In the genomic region with DNA sequence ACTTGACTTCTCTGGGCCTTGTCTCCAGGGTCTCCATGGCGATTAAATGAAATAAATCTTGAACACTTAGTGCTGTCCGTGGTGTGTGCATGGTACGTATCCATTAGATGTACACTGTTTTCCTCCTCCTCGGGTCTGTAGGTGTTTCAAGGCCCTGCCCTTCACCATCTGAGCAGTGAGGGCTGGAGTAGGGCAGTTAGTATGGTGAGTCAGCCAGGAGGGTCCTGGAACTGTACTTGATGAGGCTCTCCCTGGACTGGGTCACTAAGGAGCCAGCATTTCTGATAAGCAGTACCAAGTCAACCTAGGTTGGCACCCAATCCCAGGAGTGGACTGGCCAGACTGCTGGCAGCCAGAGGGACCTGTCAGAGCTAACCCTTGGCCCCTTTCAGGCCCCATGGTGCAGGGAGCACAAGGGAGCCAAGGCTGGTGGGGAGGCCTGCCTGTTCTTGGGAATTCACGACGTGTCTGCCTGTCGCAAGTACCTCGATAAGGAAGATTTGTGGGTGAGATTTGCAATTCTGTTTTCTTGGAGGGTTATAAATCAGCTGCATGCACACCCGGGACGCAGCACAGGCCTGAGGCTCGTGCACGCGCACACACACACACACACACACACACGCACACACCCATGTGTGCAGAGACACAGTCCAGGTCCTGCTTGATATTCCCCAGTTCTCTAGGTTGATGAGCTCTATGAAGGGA, we compare ENCODE assay signal across 9 cellular contexts.
DNase-seq lines count a peak whose midpoint lies in the region; ATAC-seq and TF ChIP-seq lines count a peak whose summit lies in the region.
"Had no signal": no experiment of that assay in that cellular context is flagged by ENCODE, and none has a peak within 500 bp of the region (broad histone marks: within the 10 kb centered on the region; RNA-seq: fewer than 3 reads in every experiment).

No MANE protein-coding gene starts in this region.

- H3K27ac Mint-ChIP-seq in endodermal cell = peak overlapping the region; percentile 69
- H3K27ac Mint-ChIP-seq in type B pancreatic cell = peak overlapping the region; percentile 91
- H3K27ac Mint-ChIP-seq in activated CD8-positive, alpha-beta T cell treated with anti-CD3 and anti-CD28 coated beads, Interleukin-2, amount 10 ng/mL, durations not matched to agents 7 days and 5 days = no peak overlapping the region
- H3K27ac Mint-ChIP-seq in immature natural killer cell = no peak overlapping the region
- H3K27ac Mint-ChIP-seq: natural killer cell had no signal

- H3K36me3 ChIP-seq in endodermal cell (ENCODE audit: control insufficient read depth, insufficient read depth, low read length) (peaks cover 33% of the 10 kb centered on the region), mesodermal cell (ENCODE audit: control insufficient read depth, insufficient read depth, low read length) (peaks cover 49% of the 10 kb centered on the region)

- peaks cover 27% of the 10 kb centered on the region for H3K4me1 Mint-ChIP-seq in endodermal cell
- peaks cover 69% of the 10 kb centered on the region for H3K4me1 Mint-ChIP-seq in type B pancreatic cell (ENCODE audit: unreplicated experiment)
- H3K4me1 Mint-ChIP-seq in activated CD8-positive, alpha-beta T cell treated with anti-CD3 and anti-CD28 coated beads, Interleukin-2, amount 10 ng/mL, durations not matched to agents 7 days and 5 days (ENCODE audit: low read depth) = no peaks in the 10 kb centered on the region
- peaks cover 8 to 17% of the 10 kb centered on the region in 2 donors for H3K4me1 Mint-ChIP-seq in immature natural killer cell

- TF ChIP-seq CTCF in endodermal cell (conservative IDR thresholded peaks at IDR 0.05) (no peak), type B pancreatic cell (conservative IDR thresholded peaks at IDR 0.05) (no peak)

- no peak overlapping the region for H3K27ac ChIP-seq in endodermal cell (ENCODE audit: low read depth, low read length)
- H3K27ac ChIP-seq in mesodermal cell (ENCODE audit: low read depth, low read length, severe bottlenecking) = peak overlapping the region; percentile 97

- H3K36me3 Mint-ChIP-seq in endodermal cell (ENCODE audit: low read depth) (peaks cover 19% of the 10 kb centered on the region), type B pancreatic cell (peaks cover 6% of the 10 kb centered on the region), immature natural killer cell (peaks cover 0 to 3% (median 0%) of the 10 kb centered on the region in 3 donors)
- H3K36me3 Mint-ChIP-seq in activated CD8-positive, alpha-beta T cell treated with anti-CD3 and anti-CD28 coated beads, Interleukin-2, amount 10 ng/mL, durations not matched to agents 7 days and 5 days (ENCODE audit: low read depth) = no peaks in the 10 kb centered on the region
- H3K36me3 Mint-ChIP-seq: natural killer cell had no signal

- CTCF ChIA-PET in activated CD8-positive, alpha-beta T cell treated with anti-CD3 and anti-CD28 coated beads, Interleukin-2, amount 10 ng/mL, durations not matched to agents 7 days and 5 days (lab: Charles Lee) = interaction anchor here (0.9 to 1.2 kb wide), 2 partner anchors 13 to 117 kb away, joined by 3 to 6 read pairs; no protein-coding TSS in a partner anchor

- H3K27me3 Mint-ChIP-seq in endodermal cell (ENCODE audit: insufficient read depth) (no peaks in the 10 kb centered on the region), type B pancreatic cell (no peaks in the 10 kb centered on the region), immature natural killer cell (ENCODE audit: low read depth in 3 of 3) (peaks cover 0 to 3% (median 0%) of the 10 kb centered on the region in 3 donors)
- H3K27me3 Mint-ChIP-seq in activated CD8-positive, alpha-beta T cell treated with anti-CD3 and anti-CD28 coated beads, Interleukin-2, amount 10 ng/mL, durations not matched to agents 7 days and 5 days (ENCODE audit: low read depth) = no peaks in the 10 kb centered on the region

- peaks cover 20% of the 10 kb centered on the region for H3K4me1 ChIP-seq in endodermal cell (ENCODE audit: control insufficient read depth, insufficient read depth, low read length)
- peaks cover 88% of the 10 kb centered on the region for H3K4me1 ChIP-seq in mesodermal cell (ENCODE audit: control insufficient read depth, insufficient read depth, low read length, poor library complexity, severe bottlenecking)

- WGBS in endodermal cell (ENCODE audit: insufficient coverage in 1 of 2, insufficient read length in 1 of 2), 2 experiments = 86 to 90% methylated on average over 7 to 14 of the region's 14 CpGs
- 90 to 100% methylated on average over 2 to 8 of the region's 14 CpGs for WGBS in mesodermal cell (ENCODE audit: insufficient coverage in 2 of 2), 2 experiments

- no peak for ATAC-seq in activated CD8-positive, alpha-beta T cell treated with anti-CD3 and anti-CD28 coated beads, Interleukin-2, amount 10 ng/mL, durations not matched to agents 7 days and 5 days
- ATAC-seq: natural killer cell had no signal

- POLR2A ChIA-PET in activated CD8-positive, alpha-beta T cell treated with anti-CD3 and anti-CD28 coated beads, Interleukin-2, amount 10 ng/mL, durations not matched to agents 7 days and 5 days (lab: Charles Lee) = interaction anchor here (0.6 to 1.7 kb wide), 2 partner anchors 13 to 70 kb away, joined by 3 read pairs; no protein-coding TSS in a partner anchor

- H3K9ac ChIP-seq in endodermal cell (ENCODE audit: extremely low read depth, low read length, poor library complexity, severe bottlenecking) = no peak overlapping the region

- H3K27me3 ChIP-seq in endodermal cell (ENCODE audit: control insufficient read depth, insufficient read depth, low read length, poor library complexity, severe bottlenecking) = no peaks in the 10 kb centered on the region

- H3K4me3 Mint-ChIP-seq in endodermal cell (no peak overlapping the region), type B pancreatic cell (peak overlapping the region; percentile 48), immature natural killer cell (no peak overlapping the region)
- H3K4me3 Mint-ChIP-seq in activated CD8-positive, alpha-beta T cell treated with anti-CD3 and anti-CD28 coated beads, Interleukin-2, amount 10 ng/mL, durations not matched to agents 7 days and 5 days = no peak overlapping the region
- H3K4me3 Mint-ChIP-seq: natural killer cell had no signal

- H3K9me3 ChIP-seq in endodermal cell (ENCODE audit: control insufficient read depth, low read length) (no peaks in the 10 kb centered on the region), mesodermal cell (ENCODE audit: control insufficient read depth, low read length) (no peaks in the 10 kb centered on the region)

- DNase-seq in NCI-H226 = peak; percentile 11
- no peak for DNase-seq in endodermal cell
- no peak for DNase-seq in type B pancreatic cell (ENCODE audit: extremely low spot score, unreplicated experiment)
- DNase-seq in activated CD8-positive, alpha-beta T cell treated with anti-CD3 and anti-CD28 coated beads, Interleukin-2, amount 10 ng/mL, durations not matched to agents 7 days and 5 days = no peak
- no peak for DNase-seq in D341Med (ENCODE audit: low spot score)
- DNase-seq in immature natural killer cell = no peak
- DNase-seq: activated effector memory CD4-positive, alpha-beta T cell treated with anti-CD3 and anti-CD28 coated beads, Interleukin-2, amount 50 U/mL, for 16 hours; natural killer cell had no signal

- H3K9me3 Mint-ChIP-seq in endodermal cell (no peaks in the 10 kb centered on the region), type B pancreatic cell (no peaks in the 10 kb centered on the region), immature natural killer cell (no peaks in the 10 kb centered on the region)
- H3K9me3 Mint-ChIP-seq in activated CD8-positive, alpha-beta T cell treated with anti-CD3 and anti-CD28 coated beads, Interleukin-2, amount 10 ng/mL, durations not matched to agents 7 days and 5 days (ENCODE audit: insufficient read depth) = no peaks in the 10 kb centered on the region
- H3K9me3 Mint-ChIP-seq: natural killer cell had no signal

- H3K4me3 ChIP-seq in endodermal cell (ENCODE audit: low read length) (no peak overlapping the region), mesodermal cell (ENCODE audit: extremely low read depth, insufficient read depth, low read length, poor library complexity, severe bottlenecking) (no peak overlapping the region)

Comparison
In these comparisons a context has a peak if more than half of its experiments do, and no peak if none do; other contexts are left out.
1. H3K27ac Mint-ChIP-seq: peak in endodermal cell (single experiment) and type B pancreatic cell (single experiment); none in activated CD8-positive, alpha-beta T cell treated with anti-CD3 and anti-CD28 coated beads, Interleukin-2, amount 10 ng/mL, durations not matched to agents 7 days and 5 days (single experiment) and immature natural killer cell (0 of 6).